In the genomic region with DNA sequence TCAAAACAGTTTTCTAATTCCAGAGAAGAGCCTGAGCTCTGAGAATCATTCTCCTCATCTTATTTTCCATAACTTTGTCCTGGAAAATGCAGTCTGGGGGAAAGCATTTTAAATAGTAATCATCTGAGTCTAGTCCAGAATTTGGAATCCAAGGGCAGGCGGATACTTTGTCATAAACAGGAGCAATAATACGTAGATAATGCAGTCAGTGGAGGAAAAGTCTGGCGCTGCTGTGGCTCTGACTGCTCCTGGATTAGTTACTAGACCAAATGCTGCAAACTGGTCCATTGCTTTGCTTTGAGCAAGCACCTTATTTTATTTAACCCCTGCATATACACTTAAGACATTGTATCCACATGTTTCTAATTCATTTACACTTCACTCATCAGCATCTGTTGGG, we compare ENCODE assay signal across 17 cellular contexts.
"Had no signal": no experiment of that assay in that cellular context is flagged by ENCODE, and none has a peak within 500 bp of the region (broad histone marks: within the 10 kb centered on the region; RNA-seq: fewer than 3 reads in every experiment).

No MANE protein-coding gene starts in this region.

- H3K27ac Mint-ChIP-seq: activated CD4-positive, alpha-beta T cell treated with anti-CD3 and anti-CD28 coated beads for 36 hours; activated CD8-positive, alpha-beta T cell treated with anti-CD3 and anti-CD28 coated beads for 36 hours; activated naive CD8-positive, alpha-beta T cell treated with anti-CD3 and anti-CD28 coated beads, Interleukin-2, amount 50 U/mL, for 24 hours; T-helper 2 cell treated with Interferon-gamma antibody and Interleukin-4, amounts not matched to agents 5 μg/mL and 100 μg/mL, for 36 hours had no signal

- H3K27ac ChIP-seq: foreskin keratinocyte, lower lobe of right lung, neutrophil had no signal

- H3K36me3 Mint-ChIP-seq: naive thymus-derived CD4-positive, alpha-beta T cell had no signal

- H3K4me3 ChIP-seq: lower lobe of right lung had no signal

- H3K36me3 ChIP-seq: lower lobe of right lung, neutrophil had no signal

- H3K4me3 Mint-ChIP-seq: activated CD4-positive, alpha-beta T cell treated with anti-CD3 and anti-CD28 coated beads for 36 hours; activated CD8-positive, alpha-beta T cell treated with anti-CD3 and anti-CD28 coated beads for 36 hours; activated naive CD8-positive, alpha-beta T cell treated with anti-CD3 and anti-CD28 coated beads, Interleukin-2, amount 50 U/mL, for 24 hours; naive thymus-derived CD4-positive, alpha-beta T cell; T-helper 2 cell treated with Interferon-gamma antibody and Interleukin-4, amounts not matched to agents 5 μg/mL and 100 μg/mL, for 36 hours had no signal

- H3K4me1 Mint-ChIP-seq: activated CD4-positive, alpha-beta T cell treated with anti-CD3 and anti-CD28 coated beads for 36 hours; activated naive CD8-positive, alpha-beta T cell treated with anti-CD3 and anti-CD28 coated beads, Interleukin-2, amount 50 U/mL, for 24 hours; naive thymus-derived CD4-positive, alpha-beta T cell had no signal

- H3K9me3 ChIP-seq: lower lobe of right lung, neutrophil had no signal

- H3K27me3 ChIP-seq: foreskin keratinocyte, neutrophil had no signal

- H3K4me1 ChIP-seq: foreskin keratinocyte had no signal

- H3K9me3 Mint-ChIP-seq: activated CD8-positive, alpha-beta T cell treated with anti-CD3 and anti-CD28 coated beads for 36 hours; activated naive CD8-positive, alpha-beta T cell treated with anti-CD3 and anti-CD28 coated beads, Interleukin-2, amount 50 U/mL, for 24 hours; naive thymus-derived CD4-positive, alpha-beta T cell; T-helper 2 cell treated with Interferon-gamma antibody and Interleukin-4, amounts not matched to agents 5 μg/mL and 100 μg/mL, for 36 hours had no signal

- DNase-seq: activated CD4-positive, alpha-beta T cell treated with anti-CD3 and anti-CD28 coated beads for 36 hours; activated CD8-positive, alpha-beta memory T cell treated with anti-CD3 and anti-CD28 coated beads, Interleukin-2, amount 50 U/mL, for 4 hours; activated CD8-positive, alpha-beta T cell treated with anti-CD3 and anti-CD28 coated beads for 36 hours; activated naive CD4-positive, alpha-beta T cell; activated naive CD8-positive, alpha-beta T cell treated with anti-CD3 and anti-CD28 coated beads, Interleukin-2, amount 50 U/mL, for 24 hours; caudate nucleus; cortex of kidney; effector CD8-positive, alpha-beta T cell; foreskin keratinocyte; kidney; lower lobe of right lung; naive thymus-derived CD4-positive, alpha-beta T cell; posterior cingulate gyrus; small intestine; trophoblast cell had no signal

- ATAC-seq: activated CD4-positive, alpha-beta T cell treated with anti-CD3 and anti-CD28 coated beads for 36 hours; activated CD8-positive, alpha-beta T cell treated with anti-CD3 and anti-CD28 coated beads for 36 hours; activated naive CD8-positive, alpha-beta T cell treated with anti-CD3 and anti-CD28 coated beads, Interleukin-2, amount 50 U/mL, for 24 hours; foreskin keratinocyte; lower lobe of right lung; naive thymus-derived CD4-positive, alpha-beta T cell had no signal
